1 cellular context compared by ENCODE assay signal in the genomic region with DNA sequence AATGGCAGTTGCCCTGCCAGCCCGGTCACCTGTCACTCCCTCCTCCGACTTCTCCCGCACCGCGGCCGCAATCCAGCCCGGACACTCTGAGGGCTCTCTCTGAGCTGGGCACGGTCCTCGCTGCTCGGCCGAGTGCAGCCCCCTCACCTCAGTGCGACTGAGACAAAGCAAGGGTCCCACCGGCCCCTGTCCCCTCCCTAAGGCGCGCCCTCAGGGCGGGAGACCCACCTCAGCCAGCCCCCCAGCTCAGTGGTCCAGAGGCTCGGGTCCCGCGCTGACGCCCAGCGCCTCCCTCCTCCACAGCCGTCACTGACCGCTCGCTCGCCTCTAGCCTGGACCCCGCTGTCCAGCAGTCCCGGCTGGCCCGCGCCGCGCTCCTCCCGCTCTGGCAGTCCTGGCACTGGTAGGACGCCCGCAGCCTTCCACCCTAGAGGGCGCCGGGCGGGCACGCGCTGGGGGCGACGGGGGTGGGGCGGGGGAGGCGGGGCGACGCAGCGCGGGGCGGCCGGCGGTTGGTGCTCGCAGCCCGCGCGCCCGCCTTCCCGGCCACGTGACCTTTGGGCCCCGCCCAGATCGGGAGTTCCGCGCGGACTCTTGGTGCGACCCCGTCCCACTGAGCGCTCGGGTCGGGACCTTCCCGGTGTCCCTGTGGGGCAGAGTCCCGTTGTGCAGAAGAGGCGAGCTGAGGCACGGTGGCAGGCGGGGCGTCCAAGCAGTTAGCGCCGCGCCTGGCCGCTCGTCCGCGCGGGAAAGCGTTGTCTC.
TF ChIP-seq lines count a peak whose summit lies in the region.

No MANE protein-coding gene starts in this region.

TF ChIP-seq in K562, 482 proteins besides CTCF, POLR2A, EP300 and RAD21 (continued from another document and continues in another):
- TF ChIP-seq, protein P1, sequence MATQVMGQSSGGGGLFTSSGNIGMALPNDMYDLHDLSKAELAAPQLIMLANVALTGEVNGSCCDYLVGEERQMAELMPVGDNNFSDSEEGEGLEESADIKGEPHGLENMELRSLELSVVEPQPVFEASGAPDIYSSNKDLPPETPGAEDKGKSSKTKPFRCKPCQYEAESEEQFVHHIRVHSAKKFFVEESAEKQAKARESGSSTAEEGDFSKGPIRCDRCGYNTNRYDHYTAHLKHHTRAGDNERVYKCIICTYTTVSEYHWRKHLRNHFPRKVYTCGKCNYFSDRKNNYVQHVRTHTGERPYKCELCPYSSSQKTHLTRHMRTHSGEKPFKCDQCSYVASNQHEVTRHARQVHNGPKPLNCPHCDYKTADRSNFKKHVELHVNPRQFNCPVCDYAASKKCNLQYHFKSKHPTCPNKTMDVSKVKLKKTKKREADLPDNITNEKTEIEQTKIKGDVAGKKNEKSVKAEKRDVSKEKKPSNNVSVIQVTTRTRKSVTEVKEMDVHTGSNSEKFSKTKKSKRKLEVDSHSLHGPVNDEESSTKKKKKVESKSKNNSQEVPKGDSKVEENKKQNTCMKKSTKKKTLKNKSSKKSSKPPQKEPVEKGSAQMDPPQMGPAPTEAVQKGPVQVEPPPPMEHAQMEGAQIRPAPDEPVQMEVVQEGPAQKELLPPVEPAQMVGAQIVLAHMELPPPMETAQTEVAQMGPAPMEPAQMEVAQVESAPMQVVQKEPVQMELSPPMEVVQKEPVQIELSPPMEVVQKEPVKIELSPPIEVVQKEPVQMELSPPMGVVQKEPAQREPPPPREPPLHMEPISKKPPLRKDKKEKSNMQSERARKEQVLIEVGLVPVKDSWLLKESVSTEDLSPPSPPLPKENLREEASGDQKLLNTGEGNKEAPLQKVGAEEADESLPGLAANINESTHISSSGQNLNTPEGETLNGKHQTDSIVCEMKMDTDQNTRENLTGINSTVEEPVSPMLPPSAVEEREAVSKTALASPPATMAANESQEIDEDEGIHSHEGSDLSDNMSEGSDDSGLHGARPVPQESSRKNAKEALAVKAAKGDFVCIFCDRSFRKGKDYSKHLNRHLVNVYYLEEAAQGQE (CRISPR knock-in tag; IDR thresholded peaks at IDR 0.05; ENCODE audit: low read depth): no peak
- TF ChIP-seq ETS2 (tag; IDR thresholded peaks at IDR 0.05; ENCODE audit: borderline replicate concordance, poor library complexity, severe bottlenecking) (no peak), CBFA2T2 (conservative IDR thresholded peaks at IDR 0.05) (peak; percentile 47), ZZZ3 (IDR thresholded peaks at IDR 0.05) (no peak), ZNF696 (CRISPR knock-in tag; conservative IDR thresholded peaks at IDR 0.05) (no peak), MCM7 (IDR thresholded peaks at IDR 0.05) (no peak), ZBED1 (IDR thresholded peaks at IDR 0.05) (no peak), ZNF586 (CRISPR knock-in tag; conservative IDR thresholded peaks at IDR 0.05) (no peak), LEF1 (IDR thresholded peaks at IDR 0.05) (no peak), THRAP3 (IDR thresholded peaks at IDR 0.05; ENCODE audit: borderline replicate concordance) (no peak), PHB2 (IDR thresholded peaks at IDR 0.05; ENCODE audit: low read depth) (no peak), HLTF (IDR thresholded peaks at IDR 0.05) (no peak), SRF (CRISPR knock-in tag; IDR thresholded peaks at IDR 0.05) (no peak), SNRNP70 (optimal IDR thresholded peaks at IDR 0.05; ENCODE audit: low read depth, low read length) (no peak), RBFOX2 (IDR thresholded peaks at IDR 0.05; ENCODE audit: low read depth, low read length) (peak; percentile 34; the same call in 1 of the 2 replicates), ZNF830 (CRISPR knock-in tag; IDR thresholded peaks at IDR 0.05) (no peak), DNMT1 (IDR thresholded peaks at IDR 0.05) (no peak), ARID1B (IDR thresholded peaks at IDR 0.05) (no peak), EZH2 (IDR thresholded peaks at IDR 0.05; ENCODE audit: borderline replicate concordance, low read depth, low read length) (no peak), ZNF146 (CRISPR knock-in tag; IDR thresholded peaks at IDR 0.05; ENCODE audit: unreplicated experiment) (no peak), ZNF354B (CRISPR knock-in tag; IDR thresholded peaks at IDR 0.05) (no peak), CREB1 (IDR thresholded peaks at IDR 0.05) (no peak), CREB1 (CRISPR knock-in tag; IDR thresholded peaks at IDR 0.05) (peak; percentile 34; the same call in 1 of the 2 replicates)
- TF ChIP-seq, protein P2, sequence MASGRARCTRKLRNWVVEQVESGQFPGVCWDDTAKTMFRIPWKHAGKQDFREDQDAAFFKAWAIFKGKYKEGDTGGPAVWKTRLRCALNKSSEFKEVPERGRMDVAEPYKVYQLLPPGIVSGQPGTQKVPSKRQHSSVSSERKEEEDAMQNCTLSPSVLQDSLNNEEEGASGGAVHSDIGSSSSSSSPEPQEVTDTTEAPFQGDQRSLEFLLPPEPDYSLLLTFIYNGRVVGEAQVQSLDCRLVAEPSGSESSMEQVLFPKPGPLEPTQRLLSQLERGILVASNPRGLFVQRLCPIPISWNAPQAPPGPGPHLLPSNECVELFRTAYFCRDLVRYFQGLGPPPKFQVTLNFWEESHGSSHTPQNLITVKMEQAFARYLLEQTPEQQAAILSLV (tag; IDR thresholded peaks at IDR 0.05): no peak
- TF ChIP-seq, protein P3, sequence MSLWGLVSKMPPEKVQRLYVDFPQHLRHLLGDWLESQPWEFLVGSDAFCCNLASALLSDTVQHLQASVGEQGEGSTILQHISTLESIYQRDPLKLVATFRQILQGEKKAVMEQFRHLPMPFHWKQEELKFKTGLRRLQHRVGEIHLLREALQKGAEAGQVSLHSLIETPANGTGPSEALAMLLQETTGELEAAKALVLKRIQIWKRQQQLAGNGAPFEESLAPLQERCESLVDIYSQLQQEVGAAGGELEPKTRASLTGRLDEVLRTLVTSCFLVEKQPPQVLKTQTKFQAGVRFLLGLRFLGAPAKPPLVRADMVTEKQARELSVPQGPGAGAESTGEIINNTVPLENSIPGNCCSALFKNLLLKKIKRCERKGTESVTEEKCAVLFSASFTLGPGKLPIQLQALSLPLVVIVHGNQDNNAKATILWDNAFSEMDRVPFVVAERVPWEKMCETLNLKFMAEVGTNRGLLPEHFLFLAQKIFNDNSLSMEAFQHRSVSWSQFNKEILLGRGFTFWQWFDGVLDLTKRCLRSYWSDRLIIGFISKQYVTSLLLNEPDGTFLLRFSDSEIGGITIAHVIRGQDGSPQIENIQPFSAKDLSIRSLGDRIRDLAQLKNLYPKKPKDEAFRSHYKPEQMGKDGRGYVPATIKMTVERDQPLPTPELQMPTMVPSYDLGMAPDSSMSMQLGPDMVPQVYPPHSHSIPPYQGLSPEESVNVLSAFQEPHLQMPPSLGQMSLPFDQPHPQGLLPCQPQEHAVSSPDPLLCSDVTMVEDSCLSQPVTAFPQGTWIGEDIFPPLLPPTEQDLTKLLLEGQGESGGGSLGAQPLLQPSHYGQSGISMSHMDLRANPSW (CRISPR knock-in tag; IDR thresholded peaks at IDR 0.05): no peak
- TF ChIP-seq, protein P4, sequence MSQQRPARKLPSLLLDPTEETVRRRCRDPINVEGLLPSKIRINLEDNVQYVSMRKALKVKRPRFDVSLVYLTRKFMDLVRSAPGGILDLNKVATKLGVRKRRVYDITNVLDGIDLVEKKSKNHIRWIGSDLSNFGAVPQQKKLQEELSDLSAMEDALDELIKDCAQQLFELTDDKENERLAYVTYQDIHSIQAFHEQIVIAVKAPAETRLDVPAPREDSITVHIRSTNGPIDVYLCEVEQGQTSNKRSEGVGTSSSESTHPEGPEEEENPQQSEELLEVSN (IDR thresholded peaks at IDR 0.05; ENCODE audit: borderline replicate concordance in 1 of 2, extremely low read depth in 1 of 2, insufficient read depth in 1 of 2, insufficient read length in 1 of 2, low read depth in 1 of 2, low read length in 1 of 2, poor library complexity in 1 of 2, severe bottlenecking in 1 of 2): peak; percentile 81 to 96
- TF ChIP-seq, protein P5, sequence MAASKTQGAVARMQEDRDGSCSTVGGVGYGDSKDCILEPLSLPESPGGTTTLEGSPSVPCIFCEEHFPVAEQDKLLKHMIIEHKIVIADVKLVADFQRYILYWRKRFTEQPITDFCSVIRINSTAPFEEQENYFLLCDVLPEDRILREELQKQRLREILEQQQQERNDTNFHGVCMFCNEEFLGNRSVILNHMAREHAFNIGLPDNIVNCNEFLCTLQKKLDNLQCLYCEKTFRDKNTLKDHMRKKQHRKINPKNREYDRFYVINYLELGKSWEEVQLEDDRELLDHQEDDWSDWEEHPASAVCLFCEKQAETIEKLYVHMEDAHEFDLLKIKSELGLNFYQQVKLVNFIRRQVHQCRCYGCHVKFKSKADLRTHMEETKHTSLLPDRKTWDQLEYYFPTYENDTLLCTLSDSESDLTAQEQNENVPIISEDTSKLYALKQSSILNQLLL (CRISPR knock-in tag; IDR thresholded peaks at IDR 0.05; ENCODE audit: borderline replicate concordance): no peak
- TF ChIP-seq, protein P6, sequence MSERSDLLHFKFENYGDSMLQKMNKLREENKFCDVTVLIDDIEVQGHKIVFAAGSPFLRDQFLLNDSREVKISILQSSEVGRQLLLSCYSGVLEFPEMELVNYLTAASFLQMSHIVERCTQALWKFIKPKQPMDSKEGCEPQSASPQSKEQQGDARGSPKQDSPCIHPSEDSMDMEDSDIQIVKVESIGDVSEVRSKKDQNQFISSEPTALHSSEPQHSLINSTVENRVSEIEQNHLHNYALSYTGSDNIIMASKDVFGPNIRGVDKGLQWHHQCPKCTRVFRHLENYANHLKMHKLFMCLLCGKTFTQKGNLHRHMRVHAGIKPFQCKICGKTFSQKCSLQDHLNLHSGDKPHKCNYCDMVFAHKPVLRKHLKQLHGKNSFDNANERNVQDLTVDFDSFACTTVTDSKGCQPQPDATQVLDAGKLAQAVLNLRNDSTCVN (CRISPR knock-in tag; IDR thresholded peaks at IDR 0.05): no peak
- TF ChIP-seq, protein P7, sequence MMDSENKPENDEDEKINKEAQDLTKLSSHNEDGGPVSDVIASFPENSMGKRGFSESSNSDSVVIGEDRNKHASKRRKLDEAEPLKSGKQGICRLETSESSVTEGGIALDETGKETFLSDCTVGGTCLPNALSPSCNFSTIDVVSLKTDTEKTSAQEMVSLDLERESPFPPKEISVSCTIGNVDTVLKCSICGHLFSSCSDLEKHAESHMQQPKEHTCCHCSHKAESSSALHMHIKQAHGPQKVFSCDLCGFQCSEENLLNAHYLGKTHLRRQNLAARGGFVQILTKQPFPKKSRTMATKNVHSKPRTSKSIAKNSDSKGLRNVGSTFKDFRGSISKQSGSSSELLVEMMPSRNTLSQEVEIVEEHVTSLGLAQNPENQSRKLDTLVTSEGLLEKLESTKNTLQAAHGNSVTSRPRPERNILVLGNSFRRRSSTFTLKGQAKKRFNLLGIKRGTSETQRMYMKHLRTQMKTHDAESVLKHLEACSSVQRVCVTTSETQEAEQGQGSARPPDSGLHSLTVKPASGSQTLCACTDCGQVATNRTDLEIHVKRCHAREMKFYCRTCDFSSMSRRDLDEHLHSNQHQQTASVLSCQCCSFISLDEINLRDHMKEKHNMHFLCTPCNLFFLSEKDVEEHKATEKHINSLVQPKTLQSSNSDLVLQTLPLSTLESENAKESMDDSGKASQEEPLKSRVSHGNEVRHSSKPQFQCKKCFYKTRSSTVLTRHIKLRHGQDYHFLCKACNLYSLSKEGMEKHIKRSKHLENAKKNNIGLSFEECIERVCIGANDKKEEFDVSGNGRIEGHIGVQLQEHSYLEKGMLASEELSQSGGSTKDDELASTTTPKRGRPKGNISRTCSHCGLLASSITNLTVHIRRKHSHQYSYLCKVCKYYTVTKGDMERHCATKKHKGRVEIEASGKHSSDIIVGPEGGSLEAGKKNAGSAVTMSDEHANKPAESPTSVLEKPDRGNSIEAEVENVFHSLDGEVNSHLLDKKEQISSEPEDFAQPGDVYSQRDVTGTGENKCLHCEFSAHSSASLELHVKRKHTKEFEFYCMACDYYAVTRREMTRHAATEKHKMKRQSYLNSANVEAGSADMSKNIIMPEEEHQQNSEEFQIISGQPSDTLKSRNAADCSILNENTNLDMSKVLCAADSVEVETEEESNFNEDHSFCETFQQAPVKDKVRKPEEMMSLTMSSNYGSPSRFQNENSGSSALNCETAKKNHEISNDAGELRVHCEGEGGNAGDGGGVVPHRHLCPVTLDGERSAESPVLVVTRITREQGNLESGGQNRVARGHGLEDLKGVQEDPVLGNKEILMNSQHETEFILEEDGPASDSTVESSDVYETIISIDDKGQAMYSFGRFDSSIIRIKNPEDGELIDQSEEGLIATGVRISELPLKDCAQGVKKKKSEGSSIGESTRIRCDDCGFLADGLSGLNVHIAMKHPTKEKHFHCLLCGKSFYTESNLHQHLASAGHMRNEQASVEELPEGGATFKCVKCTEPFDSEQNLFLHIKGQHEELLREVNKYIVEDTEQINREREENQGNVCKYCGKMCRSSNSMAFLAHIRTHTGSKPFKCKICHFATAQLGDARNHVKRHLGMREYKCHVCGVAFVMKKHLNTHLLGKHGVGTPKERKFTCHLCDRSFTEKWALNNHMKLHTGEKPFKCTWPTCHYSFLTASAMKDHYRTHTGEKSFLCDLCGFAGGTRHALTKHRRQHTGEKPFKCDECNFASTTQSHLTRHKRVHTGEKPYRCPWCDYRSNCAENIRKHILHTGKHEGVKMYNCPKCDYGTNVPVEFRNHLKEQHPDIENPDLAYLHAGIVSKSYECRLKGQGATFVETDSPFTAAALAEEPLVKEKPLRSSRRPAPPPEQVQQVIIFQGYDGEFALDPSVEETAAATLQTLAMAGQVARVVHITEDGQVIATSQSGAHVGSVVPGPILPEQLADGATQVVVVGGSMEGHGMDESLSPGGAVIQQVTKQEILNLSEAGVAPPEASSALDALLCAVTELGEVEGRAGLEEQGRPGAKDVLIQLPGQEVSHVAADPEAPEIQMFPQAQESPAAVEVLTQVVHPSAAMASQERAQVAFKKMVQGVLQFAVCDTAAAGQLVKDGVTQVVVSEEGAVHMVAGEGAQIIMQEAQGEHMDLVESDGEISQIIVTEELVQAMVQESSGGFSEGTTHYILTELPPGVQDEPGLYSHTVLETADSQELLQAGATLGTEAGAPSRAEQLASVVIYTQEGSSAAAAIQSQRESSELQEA (IDR thresholded peaks at IDR 0.05; ENCODE audit: low read depth): no peak
- TF ChIP-seq, protein P8, sequence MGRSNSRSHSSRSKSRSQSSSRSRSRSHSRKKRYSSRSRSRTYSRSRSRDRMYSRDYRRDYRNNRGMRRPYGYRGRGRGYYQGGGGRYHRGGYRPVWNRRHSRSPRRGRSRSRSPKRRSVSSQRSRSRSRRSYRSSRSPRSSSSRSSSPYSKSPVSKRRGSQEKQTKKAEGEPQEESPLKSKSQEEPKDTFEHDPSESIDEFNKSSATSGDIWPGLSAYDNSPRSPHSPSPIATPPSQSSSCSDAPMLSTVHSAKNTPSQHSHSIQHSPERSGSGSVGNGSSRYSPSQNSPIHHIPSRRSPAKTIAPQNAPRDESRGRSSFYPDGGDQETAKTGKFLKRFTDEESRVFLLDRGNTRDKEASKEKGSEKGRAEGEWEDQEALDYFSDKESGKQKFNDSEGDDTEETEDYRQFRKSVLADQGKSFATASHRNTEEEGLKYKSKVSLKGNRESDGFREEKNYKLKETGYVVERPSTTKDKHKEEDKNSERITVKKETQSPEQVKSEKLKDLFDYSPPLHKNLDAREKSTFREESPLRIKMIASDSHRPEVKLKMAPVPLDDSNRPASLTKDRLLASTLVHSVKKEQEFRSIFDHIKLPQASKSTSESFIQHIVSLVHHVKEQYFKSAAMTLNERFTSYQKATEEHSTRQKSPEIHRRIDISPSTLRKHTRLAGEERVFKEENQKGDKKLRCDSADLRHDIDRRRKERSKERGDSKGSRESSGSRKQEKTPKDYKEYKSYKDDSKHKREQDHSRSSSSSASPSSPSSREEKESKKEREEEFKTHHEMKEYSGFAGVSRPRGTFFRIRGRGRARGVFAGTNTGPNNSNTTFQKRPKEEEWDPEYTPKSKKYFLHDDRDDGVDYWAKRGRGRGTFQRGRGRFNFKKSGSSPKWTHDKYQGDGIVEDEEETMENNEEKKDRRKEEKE (IDR thresholded peaks at IDR 0.05; ENCODE audit: borderline replicate concordance in 1 of 2, control insufficient read depth in 1 of 2, low read depth in 2 of 2, low read length in 1 of 2): no peak
